Comparison of ENCODE assay signal across 1 cellular context in the genomic region with DNA sequence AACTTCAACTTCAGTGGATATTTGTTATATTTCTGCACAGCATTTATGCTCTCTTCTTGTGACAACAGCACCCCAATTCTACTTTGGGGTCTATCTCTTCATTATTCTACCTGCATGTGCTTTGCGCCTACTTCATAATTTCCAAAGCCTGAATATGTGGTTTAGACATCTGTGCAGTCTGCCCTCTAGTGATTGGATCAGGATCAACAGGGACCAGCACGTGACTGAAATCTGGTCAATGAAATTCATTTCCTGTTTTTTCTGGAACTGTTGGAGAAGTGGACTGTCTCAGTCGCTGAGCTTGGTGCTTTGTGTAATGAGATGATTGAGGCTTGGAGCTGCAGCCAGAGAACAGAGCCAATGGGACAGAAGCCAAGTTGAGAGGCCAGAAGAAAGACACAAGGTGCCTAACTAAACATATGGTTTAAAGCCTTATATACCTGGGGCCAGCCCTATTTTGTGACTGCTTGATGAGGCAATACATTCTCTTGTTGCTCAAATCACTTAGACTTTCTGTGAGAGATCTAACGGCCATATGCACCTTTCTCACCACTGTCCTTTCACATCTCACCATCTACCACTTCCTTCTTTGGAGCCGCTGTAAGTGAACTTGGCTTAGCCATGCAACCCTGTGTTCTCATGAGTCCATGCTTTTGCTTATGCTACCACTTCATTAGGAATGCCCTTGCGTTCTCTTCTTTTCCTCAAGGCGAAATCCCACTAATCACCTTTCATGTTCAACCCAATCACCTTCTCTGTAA.
A peak's percentile ranks its signal among the peaks of the same experiment; 100 is the strongest.
TF ChIP-seq lines count a peak whose summit lies in the region.

No MANE protein-coding gene starts in this region.

TF ChIP-seq in K562, 482 proteins besides CTCF, POLR2A, EP300 and RAD21 (continued from another document):
- TF ChIP-seq, protein P1, sequence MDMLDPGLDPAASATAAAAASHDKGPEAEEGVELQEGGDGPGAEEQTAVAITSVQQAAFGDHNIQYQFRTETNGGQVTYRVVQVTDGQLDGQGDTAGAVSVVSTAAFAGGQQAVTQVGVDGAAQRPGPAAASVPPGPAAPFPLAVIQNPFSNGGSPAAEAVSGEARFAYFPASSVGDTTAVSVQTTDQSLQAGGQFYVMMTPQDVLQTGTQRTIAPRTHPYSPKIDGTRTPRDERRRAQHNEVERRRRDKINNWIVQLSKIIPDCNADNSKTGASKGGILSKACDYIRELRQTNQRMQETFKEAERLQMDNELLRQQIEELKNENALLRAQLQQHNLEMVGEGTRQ (CRISPR knock-in tag; IDR thresholded peaks at IDR 0.05): peak; percentile 93
- TF ChIP-seq FIP1L1 (IDR thresholded peaks at IDR 0.05; ENCODE audit: low read depth, low read length, poor library complexity, severe bottlenecking): no peak
- TF ChIP-seq SPI1 (IDR thresholded peaks at IDR 0.05; ENCODE audit: borderline replicate concordance, low read depth, low read length): peak; percentile 70
TF ChIP-seq in K562: peak in this region for 7.
